In the genomic region with DNA sequence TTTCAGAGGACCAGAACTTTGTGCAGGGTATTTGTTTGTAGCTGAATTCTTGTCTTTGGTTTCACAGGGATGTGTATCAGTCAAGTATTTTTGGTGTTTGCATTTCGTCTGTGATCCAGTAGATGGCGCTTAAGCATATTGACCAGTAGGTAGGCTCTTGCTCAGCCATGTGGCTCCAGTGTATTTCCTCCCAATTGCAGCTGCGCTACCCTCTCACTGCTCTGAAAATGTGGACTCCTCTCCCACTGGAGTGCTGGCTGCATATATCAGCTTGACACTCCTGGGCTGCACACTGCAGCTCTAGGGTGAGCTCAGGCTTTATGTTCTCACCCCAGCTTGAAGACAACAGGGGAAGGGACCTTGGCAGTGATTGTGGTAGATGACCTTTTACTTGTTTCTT, we compare ENCODE assay signal across 2 cellular contexts.
TF ChIP-seq lines count a peak whose summit lies in the region.

No MANE protein-coding gene starts in this region.

TF ChIP-seq in GM23338, 12 proteins besides CTCF, POLR2A, EP300 and RAD21 (continued from another document):
- TF ChIP-seq ETS1 (IDR thresholded peaks at IDR 0.05) (no peak), ZNF114 (CRISPR knock-in tag; IDR thresholded peaks at IDR 0.05) (no peak), ZNF462 (CRISPR knock-in tag; IDR thresholded peaks at IDR 0.05) (no peak), EZH2 (IDR thresholded peaks at IDR 0.05; ENCODE audit: low read depth, unreplicated experiment) (no peak)
- TF ChIP-seq, protein P1, sequence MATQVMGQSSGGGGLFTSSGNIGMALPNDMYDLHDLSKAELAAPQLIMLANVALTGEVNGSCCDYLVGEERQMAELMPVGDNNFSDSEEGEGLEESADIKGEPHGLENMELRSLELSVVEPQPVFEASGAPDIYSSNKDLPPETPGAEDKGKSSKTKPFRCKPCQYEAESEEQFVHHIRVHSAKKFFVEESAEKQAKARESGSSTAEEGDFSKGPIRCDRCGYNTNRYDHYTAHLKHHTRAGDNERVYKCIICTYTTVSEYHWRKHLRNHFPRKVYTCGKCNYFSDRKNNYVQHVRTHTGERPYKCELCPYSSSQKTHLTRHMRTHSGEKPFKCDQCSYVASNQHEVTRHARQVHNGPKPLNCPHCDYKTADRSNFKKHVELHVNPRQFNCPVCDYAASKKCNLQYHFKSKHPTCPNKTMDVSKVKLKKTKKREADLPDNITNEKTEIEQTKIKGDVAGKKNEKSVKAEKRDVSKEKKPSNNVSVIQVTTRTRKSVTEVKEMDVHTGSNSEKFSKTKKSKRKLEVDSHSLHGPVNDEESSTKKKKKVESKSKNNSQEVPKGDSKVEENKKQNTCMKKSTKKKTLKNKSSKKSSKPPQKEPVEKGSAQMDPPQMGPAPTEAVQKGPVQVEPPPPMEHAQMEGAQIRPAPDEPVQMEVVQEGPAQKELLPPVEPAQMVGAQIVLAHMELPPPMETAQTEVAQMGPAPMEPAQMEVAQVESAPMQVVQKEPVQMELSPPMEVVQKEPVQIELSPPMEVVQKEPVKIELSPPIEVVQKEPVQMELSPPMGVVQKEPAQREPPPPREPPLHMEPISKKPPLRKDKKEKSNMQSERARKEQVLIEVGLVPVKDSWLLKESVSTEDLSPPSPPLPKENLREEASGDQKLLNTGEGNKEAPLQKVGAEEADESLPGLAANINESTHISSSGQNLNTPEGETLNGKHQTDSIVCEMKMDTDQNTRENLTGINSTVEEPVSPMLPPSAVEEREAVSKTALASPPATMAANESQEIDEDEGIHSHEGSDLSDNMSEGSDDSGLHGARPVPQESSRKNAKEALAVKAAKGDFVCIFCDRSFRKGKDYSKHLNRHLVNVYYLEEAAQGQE (IDR thresholded peaks at IDR 0.05; ENCODE audit: unreplicated experiment): no peak

TF ChIP-seq in IMR-90, 13 proteins besides CTCF, POLR2A, EP300 and RAD21 (continued from another document):
- peak; percentile 47; the same call in 1 of the 2 replicates for TF ChIP-seq SMC3 (IDR thresholded peaks at IDR 0.05; ENCODE audit: low read depth, low read length)
